In genomic region chr2:14628906-14629305, GRCh38 we compare ENCODE assay signal across 1 cellular context.
TF ChIP-seq lines count a peak whose summit lies in the region.

No MANE protein-coding gene starts in this region.

TF ChIP-seq in GM23338, 12 proteins besides CTCF, POLR2A, EP300 and RAD21 (continued from another document):
- TF ChIP-seq ETS1 (IDR thresholded peaks at IDR 0.05) = no peak
- no peak for TF ChIP-seq STAT1 (IDR thresholded peaks at IDR 0.05; ENCODE audit: unreplicated experiment)
- no peak for TF ChIP-seq CREB1 (CRISPR knock-in tag; IDR thresholded peaks at IDR 0.05; ENCODE audit: low read depth)
- no peak for TF ChIP-seq NANOG (IDR thresholded peaks at IDR 0.05; ENCODE audit: borderline replicate concordance)
- TF ChIP-seq ZNF114 (CRISPR knock-in tag; IDR thresholded peaks at IDR 0.05) = no peak
- TF ChIP-seq, protein P1, sequence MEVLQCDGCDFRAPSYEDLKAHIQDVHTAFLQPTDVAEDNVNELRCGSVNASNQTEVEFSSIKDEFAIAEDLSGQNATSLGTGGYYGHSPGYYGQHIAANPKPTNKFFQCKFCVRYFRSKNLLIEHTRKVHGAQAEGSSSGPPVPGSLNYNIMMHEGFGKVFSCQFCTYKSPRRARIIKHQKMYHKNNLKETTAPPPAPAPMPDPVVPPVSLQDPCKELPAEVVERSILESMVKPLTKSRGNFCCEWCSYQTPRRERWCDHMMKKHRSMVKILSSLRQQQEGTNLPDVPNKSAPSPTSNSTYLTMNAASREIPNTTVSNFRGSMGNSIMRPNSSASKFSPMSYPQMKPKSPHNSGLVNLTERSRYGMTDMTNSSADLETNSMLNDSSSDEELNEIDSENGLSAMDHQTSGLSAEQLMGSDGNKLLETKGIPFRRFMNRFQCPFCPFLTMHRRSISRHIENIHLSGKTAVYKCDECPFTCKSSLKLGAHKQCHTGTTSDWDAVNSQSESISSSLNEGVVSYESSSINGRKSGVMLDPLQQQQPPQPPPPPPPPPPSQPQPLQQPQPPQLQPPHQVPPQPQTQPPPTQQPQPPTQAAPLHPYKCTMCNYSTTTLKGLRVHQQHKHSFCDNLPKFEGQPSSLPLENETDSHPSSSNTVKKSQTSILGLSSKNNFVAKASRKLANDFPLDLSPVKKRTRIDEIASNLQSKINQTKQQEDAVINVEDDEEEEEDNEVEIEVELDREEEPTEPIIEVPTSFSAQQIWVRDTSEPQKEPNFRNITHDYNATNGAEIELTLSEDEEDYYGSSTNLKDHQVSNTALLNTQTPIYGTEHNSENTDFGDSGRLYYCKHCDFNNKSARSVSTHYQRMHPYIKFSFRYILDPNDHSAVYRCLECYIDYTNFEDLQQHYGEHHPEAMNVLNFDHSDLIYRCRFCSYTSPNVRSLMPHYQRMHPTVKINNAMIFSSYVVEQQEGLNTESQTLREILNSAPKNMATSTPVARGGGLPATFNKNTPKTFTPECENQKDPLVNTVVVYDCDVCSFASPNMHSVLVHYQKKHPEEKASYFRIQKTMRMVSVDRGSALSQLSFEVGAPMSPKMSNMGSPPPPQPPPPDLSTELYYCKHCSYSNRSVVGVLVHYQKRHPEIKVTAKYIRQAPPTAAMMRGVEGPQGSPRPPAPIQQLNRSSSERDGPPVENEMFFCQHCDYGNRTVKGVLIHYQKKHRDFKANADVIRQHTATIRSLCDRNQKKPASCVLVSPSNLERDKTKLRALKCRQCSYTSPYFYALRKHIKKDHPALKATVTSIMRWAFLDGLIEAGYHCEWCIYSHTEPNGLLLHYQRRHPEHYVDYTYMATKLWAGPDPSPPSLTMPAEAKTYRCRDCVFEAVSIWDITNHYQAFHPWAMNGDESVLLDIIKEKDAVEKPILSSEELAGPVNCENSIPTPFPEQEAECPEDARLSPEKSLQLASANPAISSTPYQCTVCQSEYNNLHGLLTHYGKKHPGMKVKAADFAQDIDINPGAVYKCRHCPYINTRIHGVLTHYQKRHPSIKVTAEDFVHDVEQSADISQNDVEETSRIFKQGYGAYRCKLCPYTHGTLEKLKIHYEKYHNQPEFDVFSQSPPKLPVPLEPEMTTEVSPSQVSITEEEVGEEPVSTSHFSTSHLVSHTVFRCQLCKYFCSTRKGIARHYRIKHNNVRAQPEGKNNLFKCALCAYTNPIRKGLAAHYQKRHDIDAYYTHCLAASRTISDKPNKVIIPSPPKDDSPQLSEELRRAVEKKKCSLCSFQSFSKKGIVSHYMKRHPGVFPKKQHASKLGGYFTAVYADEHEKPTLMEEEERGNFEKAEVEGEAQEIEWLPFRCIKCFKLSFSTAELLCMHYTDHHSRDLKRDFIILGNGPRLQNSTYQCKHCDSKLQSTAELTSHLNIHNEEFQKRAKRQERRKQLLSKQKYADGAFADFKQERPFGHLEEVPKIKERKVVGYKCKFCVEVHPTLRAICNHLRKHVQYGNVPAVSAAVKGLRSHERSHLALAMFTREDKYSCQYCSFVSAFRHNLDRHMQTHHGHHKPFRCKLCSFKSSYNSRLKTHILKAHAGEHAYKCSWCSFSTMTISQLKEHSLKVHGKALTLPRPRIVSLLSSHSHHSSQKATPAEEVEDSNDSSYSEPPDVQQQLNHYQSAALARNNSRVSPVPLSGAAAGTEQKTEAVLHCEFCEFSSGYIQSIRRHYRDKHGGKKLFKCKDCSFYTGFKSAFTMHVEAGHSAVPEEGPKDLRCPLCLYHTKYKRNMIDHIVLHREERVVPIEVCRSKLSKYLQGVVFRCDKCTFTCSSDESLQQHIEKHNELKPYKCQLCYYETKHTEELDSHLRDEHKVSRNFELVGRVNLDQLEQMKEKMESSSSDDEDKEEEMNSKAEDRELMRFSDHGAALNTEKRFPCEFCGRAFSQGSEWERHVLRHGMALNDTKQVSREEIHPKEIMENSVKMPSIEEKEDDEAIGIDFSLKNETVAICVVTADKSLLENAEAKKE (CRISPR knock-in tag; IDR thresholded peaks at IDR 0.05) = no peak
- TF ChIP-seq ZNF331 (CRISPR knock-in tag; IDR thresholded peaks at IDR 0.05; ENCODE audit: low read depth) = no peak
TF ChIP-seq in GM23338: peak in this region for 0.
